15 cellular contexts compared by ENCODE assay signal in genomic region chr20:56328861-56329260, GRCh38.
DNase-seq lines count a peak whose midpoint lies in the region; ATAC-seq, FAIRE-seq and TF ChIP-seq lines count a peak whose summit lies in the region.
"Had no signal": no experiment of that assay in that cellular context is flagged by ENCODE, and none has a peak within 500 bp of the region (broad histone marks: within the 10 kb centered on the region; RNA-seq: fewer than 3 reads in every experiment).

No MANE protein-coding gene starts in this region.

- H3K4me1 Mint-ChIP-seq in stimulated activated naive CD8-positive, alpha-beta T cell treated with anti-CD3 and anti-CD28 coated beads, Interleukin-15, amount 100 ng/mL, for 72 hours: no peaks in the 10 kb centered on the region

- no peak overlapping the region for H3K4me3 ChIP-seq in epithelial cell of esophagus (ENCODE audit: low read length)
- H3K4me3 ChIP-seq: BLaER1 treated with 17β-estradiol and CSF1 and Interleukin-3, amounts not matched to agents 10 nM and 100 nM had no signal

- no peak for ATAC-seq in stimulated activated naive CD8-positive, alpha-beta T cell treated with anti-CD3 and anti-CD28 coated beads, Interleukin-15, Interleukin-2, amounts not matched to agents 100 U/mL and 50 U/mL, for 24 hours
- ATAC-seq in stimulated activated naive CD8-positive, alpha-beta T cell treated with anti-CD3 and anti-CD28 coated beads, Interleukin-15, amount 100 ng/mL, for 72 hours: no peak
- no peak for ATAC-seq in GM21576 (IDR thresholded peaks at IDR 0.05; ENCODE audit: unreplicated experiment)
- ATAC-seq in GM19455 (IDR thresholded peaks at IDR 0.05; ENCODE audit: unreplicated experiment): no peak

- peaks cover 38% of the 10 kb centered on the region for H3K27me3 Mint-ChIP-seq in stimulated activated naive CD8-positive, alpha-beta T cell treated with anti-CD3 and anti-CD28 coated beads, Interleukin-15, amount 100 ng/mL, for 72 hours

- FAIRE-seq in urothelium cell line (lab: Jason Lieb, UNC): peak; percentile 82

- H3K9me3 Mint-ChIP-seq in stimulated activated naive CD8-positive, alpha-beta T cell treated with anti-CD3 and anti-CD28 coated beads, Interleukin-15, amount 100 ng/mL, for 72 hours: no peaks in the 10 kb centered on the region

- DNase-seq in stimulated activated naive CD8-positive, alpha-beta T cell treated with anti-CD3 and anti-CD28 coated beads, Interleukin-15, Interleukin-2, amounts not matched to agents 100 U/mL and 50 U/mL, for 24 hours: peak; percentile 5
- no peak for DNase-seq in stimulated activated naive CD8-positive, alpha-beta T cell treated with anti-CD3 and anti-CD28 coated beads, Interleukin-15, amount 100 ng/mL, for 72 hours
- DNase-seq in RKO (ENCODE audit: low spot score): peak; percentile 56
- peak; percentile 35 for DNase-seq in epithelial cell of esophagus (ENCODE audit: low read depth)
- peak; percentile 59 for DNase-seq in urothelium cell line (ENCODE audit: low spot score)
- DNase-seq in NCI-H128 (lab: John Stamatoyannopoulos, UW; ENCODE audit: unreplicated experiment): no peak
- DNase-seq: anterior cingulate cortex; NCI-H187; NK-92 treated with Interleukin-12 subunit alpha and Interleukin-12 subunit beta, amount 100 ng/mL, for 24 hours; posterior cingulate gyrus; stimulated activated CD4-positive, alpha-beta T cell treated with anti-CD3 and anti-CD28 coated beads, Interleukin-2, amount 100 ng/mL, for 24 hours; stimulated activated naive CD4-positive, alpha-beta T cell had no signal

- no peak for TF ChIP-seq CTCF in epithelial cell of esophagus (IDR thresholded peaks at IDR 0.05; ENCODE audit: insufficient read depth, low read depth, low read length, missing control alignments)

- no peak overlapping the region for H3K27ac Mint-ChIP-seq in stimulated activated naive CD8-positive, alpha-beta T cell treated with anti-CD3 and anti-CD28 coated beads, Interleukin-15, amount 100 ng/mL, for 72 hours

- H3K4me3 Mint-ChIP-seq in stimulated activated naive CD8-positive, alpha-beta T cell treated with anti-CD3 and anti-CD28 coated beads, Interleukin-15, amount 100 ng/mL, for 72 hours: no peak overlapping the region

Comparison
In these comparisons a context has a peak if more than half of its experiments do, and no peak if none do; other contexts are left out.
1. DNase-seq: peak in stimulated activated naive CD8-positive, alpha-beta T cell treated with anti-CD3 and anti-CD28 coated beads, Interleukin-15, Interleukin-2, amounts not matched to agents 100 U/mL and 50 U/mL, for 24 hours (single experiment), RKO (single experiment), epithelial cell of esophagus (single experiment) and urothelium cell line (single experiment); none in stimulated activated naive CD8-positive, alpha-beta T cell treated with anti-CD3 and anti-CD28 coated beads, Interleukin-15, amount 100 ng/mL, for 72 hours (0 of 2) and NCI-H128 (single experiment).